In genomic region chr9:77541600-77541999, GRCh38 we compare ENCODE assay signal across 19 cellular contexts.
A peak's percentile ranks its signal among the peaks of the same experiment; 100 is the strongest.
DNase-seq lines count a peak whose midpoint lies in the region; ATAC-seq, FAIRE-seq and TF ChIP-seq lines count a peak whose summit lies in the region.
"Had no signal": no experiment of that assay in that cellular context is flagged by ENCODE, and none has a peak within 500 bp of the region (broad histone marks: within the 10 kb centered on the region; RNA-seq: fewer than 3 reads in every experiment).

No MANE protein-coding gene starts in this region.

- H3K4me3 ChIP-seq in SK-N-SH (ENCODE audit: low read depth in 2 of 2, low read length in 1 of 2), result no peak overlapping the region
- no peak overlapping the region for H3K4me3 ChIP-seq in K562
- H3K4me3 ChIP-seq: BLaER1 had no signal

- no peak for TF ChIP-seq RAD21 in SK-N-SH (IDR thresholded peaks at IDR 0.05; ENCODE audit: low read length)
- TF ChIP-seq RAD21 in K562 (CRISPR knock-in tag; conservative IDR thresholded peaks at IDR 0.05 in 1 of 2, IDR thresholded peaks at IDR 0.05 in 1 of 2), result no peak

- H3K27ac ChIP-seq in SK-N-SH (ENCODE audit: low read depth in 2 of 2, low read length in 1 of 2), result no peak overlapping the region
- H3K27ac ChIP-seq in K562 (ENCODE audit: extremely low read depth, low read depth, low read length), result no peak overlapping the region
- H3K27ac ChIP-seq: 22Rv1, BLaER1 had no signal

- H3K36me3 ChIP-seq in SK-N-SH (replicated peaks in 1 of 2; ENCODE audit: control insufficient read depth in 1 of 2, insufficient read depth in 2 of 2, low read length in 1 of 2) (no peaks in the 10 kb centered on the region), K562 (ENCODE audit: control insufficient read depth, insufficient read depth, low read length) (no peaks in the 10 kb centered on the region)
- H3K36me3 ChIP-seq: BE2C, BLaER1 had no signal

- in situ Hi-C loops in K562 (cut with MboI), result no loop called here

- 40% methylated on average over 1 of the region's 1 CpG for WGBS in SK-N-SH (ENCODE audit: low lambda C conversion rate)
- WGBS in K562 (ENCODE audit: insufficient coverage, low coverage, missing lambda C conversion rate), result 0% methylated on average over 1 of the region's 1 CpG

- H3K9me1 ChIP-seq in K562 (ENCODE audit: control insufficient read depth, insufficient read depth, low read length), result no peaks in the 10 kb centered on the region

- H3K4me1 ChIP-seq in SK-N-SH (ENCODE audit: control insufficient read depth in 1 of 2, insufficient read depth in 2 of 2, low read depth in 1 of 2, low read length in 1 of 2), result peaks cover 3 to 7% of the 10 kb centered on the region in 2 experiments; a peak in 3 of 4 replicates
- H3K4me1 ChIP-seq in K562 (replicated peaks in 1 of 2; ENCODE audit: control insufficient read depth in 2 of 2, insufficient read depth in 2 of 2, low read length in 2 of 2), result no peaks in the 10 kb centered on the region
- H3K4me1 ChIP-seq: BE2C, BLaER1 had no signal

- intact Hi-C loops in K562 (cut with micrococcal nuclease), result no loop called here

- H3K9ac ChIP-seq in SK-N-SH (no peak overlapping the region), K562 (ENCODE audit: insufficient read depth in 1 of 2, low read depth in 2 of 2, low read length in 2 of 2) (no peak overlapping the region)
- H3K9ac ChIP-seq: BLaER1 had no signal

- H3K79me2 ChIP-seq in SK-N-SH (ENCODE audit: insufficient read depth) (no peaks in the 10 kb centered on the region), K562 (ENCODE audit: control insufficient read depth, insufficient read depth, low read length) (no peaks in the 10 kb centered on the region)

- no peaks in the 10 kb centered on the region for H3K9me2 ChIP-seq in SK-N-SH

- DNase-seq in SK-N-SH, result no peak
- DNase-seq in K562 (ENCODE audit: extremely low read depth in 1 of 4, low spot score in 3 of 4), result no peak
- DNase-seq in D721Med (ENCODE audit: insufficient read length, low spot score), result no peak
- DNase-seq: ACHN; BE2C; C1 segment of cervical spinal cord; CD4-positive, alpha-beta memory T cell; CD4-positive, CD25-positive, alpha-beta regulatory T cell; CD8-positive, alpha-beta memory T cell; COR-L47; DMS79 treated with DMSO at 0.1 percent for 48 hours; GF-D8 had no signal

- no peak overlapping the region for H3K4me2 ChIP-seq in SK-N-SH
- no peak overlapping the region for H3K4me2 ChIP-seq in K562 (ENCODE audit: insufficient read depth, low read length)
- H3K4me2 ChIP-seq: BLaER1 had no signal

- CTCF ChIA-PET in SK-N-SH (lab: Yijun Ruan, JAX) (no interaction called here), K562 (lab: Yijun Ruan, JAX; ENCODE audit: low intra/inter-chr PET ratio) (no interaction called here)

- H3K9me3 ChIP-seq in SK-N-SH, result peaks cover 19% of the 10 kb centered on the region
- H3K9me3 ChIP-seq in K562 (replicated peaks; ENCODE audit: control insufficient read depth, insufficient read depth, low read depth, low read length), result no peaks in the 10 kb centered on the region

- H4K20me1 ChIP-seq in SK-N-SH (ENCODE audit: insufficient read depth) (no peaks in the 10 kb centered on the region), K562 (replicated peaks; ENCODE audit: control insufficient read depth, insufficient read depth, low read length) (no peaks in the 10 kb centered on the region)
- H4K20me1 ChIP-seq: BLaER1 had no signal

- ATAC-seq in SK-N-SH treated with all-trans-retinoic acid at 6 μM for 48 hours (no peak), K562 (no peak)

- TF ChIP-seq POLR2A in K562 (conservative IDR thresholded peaks at IDR 0.05), result no peak

- H3K27me3 ChIP-seq in SK-N-SH (ENCODE audit: insufficient read depth) (no peaks in the 10 kb centered on the region), K562 (ENCODE audit: control insufficient read depth in 2 of 2, insufficient read depth in 2 of 2, low read length in 2 of 2) (no peaks in the 10 kb centered on the region)
- H3K27me3 ChIP-seq: BE2C, BLaER1 had no signal

- TF ChIP-seq CTCF in SK-N-SH (IDR thresholded peaks at IDR 0.05), result no peak
- TF ChIP-seq CTCF in K562 (IDR thresholded peaks at IDR 0.05 in 2 of 3, conservative IDR thresholded peaks at IDR 0.05 in 1 of 3; ENCODE audit: insufficient read depth in 2 of 3, low read depth in 1 of 3, low read length in 3 of 3), result no peak
- no peak for TF ChIP-seq CTCF in D721Med (IDR thresholded peaks at IDR 0.05; ENCODE audit: insufficient read depth, missing control alignments)

- POLR2A ChIA-PET in SK-N-SH (lab: Yijun Ruan, JAX), result no interaction called here
- POLR2A ChIA-PET in K562 (lab: Yijun Ruan, JAX), result no interaction called here

- no peak for TF ChIP-seq EP300 in SK-N-SH (IDR thresholded peaks at IDR 0.05; ENCODE audit: borderline replicate concordance in 1 of 2, low read depth in 1 of 2, low read length in 1 of 2)
- no peak for TF ChIP-seq EP300 in K562 (IDR thresholded peaks at IDR 0.05; ENCODE audit: low read length)

- H3F3A ChIP-seq in SK-N-SH (replicated peaks; ENCODE audit: insufficient read depth), result peaks cover 9% of the 10 kb centered on the region

- FAIRE-seq in A204.1 (lab: Jason Lieb, UNC) (peak; percentile 3), K562 (lab: Jason Lieb, UNC) (no peak), D721Med (lab: Jason Lieb, UNC) (no peak)
- FAIRE-seq: G401.6, GM12891, GM18507 had no signal

- no TSS peak for BruUV-seq in K562 (replicated peaks; lab: Mats Ljungman, UMichigan)

- no peak overlapping the region for H2AFZ ChIP-seq in SK-N-SH (ENCODE audit: low read depth)
- H2AFZ ChIP-seq in K562 (ENCODE audit: low read depth, low read length), result no peak overlapping the region

TF ChIP-seq in SK-N-SH treated with all-trans-retinoic acid at 6 μM for 48 hours, 23 proteins besides CTCF, POLR2A, EP300 and RAD21:
- TF ChIP-seq ZFP30 (CRISPR knock-in tag; IDR thresholded peaks at IDR 0.05), result 0 out of 2 replicates have a peak, but pooled peaks have one; percentile 28
- no peak for TF ChIP-seq CSRNP3 (CRISPR knock-in tag; IDR thresholded peaks at IDR 0.05)
TF ChIP-seq in SK-N-SH treated with all-trans-retinoic acid at 6 μM for 48 hours: peak in this region for 1.

TF ChIP-seq in SK-N-SH, 30 proteins besides CTCF, POLR2A, EP300 and RAD21 (continues in another document):
- TF ChIP-seq USF2 (IDR thresholded peaks at IDR 0.05; ENCODE audit: borderline replicate concordance, low read depth, low read length) (no peak), NFIC (IDR thresholded peaks at IDR 0.05; ENCODE audit: borderline replicate concordance) (no peak), ZBTB33 (IDR thresholded peaks at IDR 0.05; ENCODE audit: borderline replicate concordance, low read depth) (no peak), FOXM1 (IDR thresholded peaks at IDR 0.05; ENCODE audit: low read depth) (no peak), MEF2A (IDR thresholded peaks at IDR 0.05; ENCODE audit: borderline replicate concordance, low read depth) (no peak), EZH2phosphoT487 (IDR thresholded peaks at IDR 0.05; ENCODE audit: borderline replicate concordance, low read depth) (no peak)

TF ChIP-seq in K562, 482 proteins besides CTCF, POLR2A, EP300 and RAD21:
- TF ChIP-seq RNF219 (CRISPR knock-in tag; IDR thresholded peaks at IDR 0.05) (no peak), TRIM28 (IDR thresholded peaks at IDR 0.05) (peak; percentile 74; the same call in 1 of the 2 replicates), PHF8 (IDR thresholded peaks at IDR 0.05; ENCODE audit: borderline replicate concordance, low read length) (no peak), SRF (CRISPR knock-in tag; IDR thresholded peaks at IDR 0.05) (no peak), KLF6 (CRISPR knock-in tag; IDR thresholded peaks at IDR 0.05; ENCODE audit: borderline replicate concordance) (no peak), ZNF583 (CRISPR knock-in tag; IDR thresholded peaks at IDR 0.05) (peak; percentile 87), CREBBP (IDR thresholded peaks at IDR 0.05; ENCODE audit: low read depth, low read length) (no peak), ZBTB34 (CRISPR knock-in tag; IDR thresholded peaks at IDR 0.05) (no peak)
